ENCODE assay signal across 11 cellular contexts in the genomic region with DNA sequence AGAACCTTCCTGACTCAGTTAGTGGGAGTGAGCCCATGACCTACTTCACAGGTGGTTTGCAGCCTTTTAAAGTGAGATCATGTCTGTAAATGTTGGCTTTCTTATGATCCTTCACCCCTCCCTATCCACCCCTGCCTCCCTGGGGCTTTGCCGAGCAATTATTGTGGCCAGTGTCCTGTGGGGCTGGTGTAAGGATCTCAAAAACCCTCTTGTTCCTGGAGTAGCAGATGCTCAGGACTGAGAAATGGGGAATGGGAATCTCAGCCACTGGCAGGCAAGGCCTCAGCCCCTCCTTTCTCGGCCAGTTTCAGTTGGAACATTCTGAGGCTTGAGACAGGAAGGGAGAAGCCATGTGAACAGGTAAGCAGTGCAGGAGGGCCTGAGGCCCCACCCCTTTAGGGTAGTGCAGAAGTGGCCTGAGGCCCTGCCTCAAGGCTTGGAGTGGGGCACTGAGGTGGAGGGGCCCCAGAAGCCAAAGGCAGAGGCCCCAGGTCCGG. TPM values are rescaled to one million over a fixed set of nuclear protein-coding genes. Genes with fewer than 3 reads are reported as not detected.
DNase-seq lines count a peak whose midpoint lies in the region; ATAC-seq, FAIRE-seq and TF ChIP-seq lines count a peak whose summit lies in the region.
"Had no signal": no experiment of that assay in that cellular context is flagged by ENCODE, and none has a peak within 500 bp of the region (broad histone marks: within the 10 kb centered on the region; RNA-seq: fewer than 3 reads in every experiment).

No MANE protein-coding gene starts in this region.

- CTCF ChIA-PET in activated naive CD4-positive, alpha-beta T cell treated with anti-CD3 and anti-CD28 coated beads for 36 hours (lab: Charles Lee) = interaction anchor here (1.5 to 4.8 kb wide), 3 partner anchors 8 to 134 kb away, joined by 3 to 41 read pairs (median 14); no protein-coding TSS in a partner anchor

- intact Hi-C loops in activated naive CD4-positive, alpha-beta T cell treated with anti-CD3 and anti-CD28 coated beads for 36 hours (cut with micrococcal nuclease) = no loop called here
- intact Hi-C loops in lower lobe of right lung (cut with DNase I) = no loop called here

- DNase-seq in activated naive CD4-positive, alpha-beta T cell treated with Interleukin-2 at 50 U/mL for 16 hours = peak; percentile 19
- no peak for DNase-seq in activated naive CD4-positive, alpha-beta T cell treated with anti-CD3 and anti-CD28 coated beads for 36 hours
- peak; percentile 64 for DNase-seq in lower lobe of right lung
- DNase-seq in urothelium cell line (ENCODE audit: low spot score) = peak; percentile 88
- DNase-seq in activated T-cell treated with anti-CD3 and anti-CD28 coated beads, Interleukin-2, amount 50 U/mL, for 24 hours = no peak
- no peak for DNase-seq in T-helper 2 cell treated with Interferon-gamma antibody and Interleukin-4, amounts not matched to agents 5 μg/mL and 100 μg/mL, for 36 hours (ENCODE audit: low spot score)
- DNase-seq in NCI-H1436 treated with DMSO at 0.1 percent for 48 hours (lab: John Stamatoyannopoulos, UW) = no peak
- DNase-seq: AML-193, cerebellar nuclear complex, NCI-H1930 had no signal

- peaks cover 45% of the 10 kb centered on the region for H3K4me1 ChIP-seq in lower lobe of right lung

- no peak overlapping the region for H3K4me3 Mint-ChIP-seq in activated naive CD4-positive, alpha-beta T cell treated with anti-CD3 and anti-CD28 coated beads for 36 hours
- H3K4me3 Mint-ChIP-seq in activated T-cell treated with anti-CD3 and anti-CD28 coated beads, Interleukin-2, amount 50 U/mL, for 24 hours = no peak overlapping the region
- H3K4me3 Mint-ChIP-seq in T-helper 2 cell treated with Interferon-gamma antibody and Interleukin-4, amounts not matched to agents 5 μg/mL and 100 μg/mL, for 36 hours = no peak overlapping the region

- H3K9me3 ChIP-seq in lower lobe of right lung = no peaks in the 10 kb centered on the region

- peak; percentile 68 to 69 for ATAC-seq in lower lobe of right lung

- peak; percentile 98 for FAIRE-seq in urothelium cell line (lab: Jason Lieb, UNC)

- H3K27ac ChIP-seq in cingulate gyrus (ENCODE audit: low read depth, low read length) (peak overlapping the region; percentile 55), lower lobe of right lung (peak overlapping the region; percentile 41)

- H3K4me3 ChIP-seq in lower lobe of right lung = no peak overlapping the region

- H3K4me1 Mint-ChIP-seq in activated naive CD4-positive, alpha-beta T cell treated with anti-CD3 and anti-CD28 coated beads for 36 hours (ENCODE audit: low read depth) = peaks cover 1% of the 10 kb centered on the region
- peaks cover 38% of the 10 kb centered on the region for H3K4me1 Mint-ChIP-seq in activated T-cell treated with anti-CD3 and anti-CD28 coated beads, Interleukin-2, amount 50 U/mL, for 24 hours (ENCODE audit: low read depth)
- peaks cover 26% of the 10 kb centered on the region for H3K4me1 Mint-ChIP-seq in T-helper 2 cell treated with Interferon-gamma antibody and Interleukin-4, amounts not matched to agents 5 μg/mL and 100 μg/mL, for 36 hours (ENCODE audit: low read depth)

- H3K36me3 Mint-ChIP-seq in activated naive CD4-positive, alpha-beta T cell treated with anti-CD3 and anti-CD28 coated beads for 36 hours (ENCODE audit: low read depth) = no peaks in the 10 kb centered on the region
- H3K36me3 Mint-ChIP-seq in activated T-cell treated with anti-CD3 and anti-CD28 coated beads, Interleukin-2, amount 50 U/mL, for 24 hours (ENCODE audit: low read depth) = no peaks in the 10 kb centered on the region
- H3K36me3 Mint-ChIP-seq in T-helper 2 cell treated with Interferon-gamma antibody and Interleukin-4, amounts not matched to agents 5 μg/mL and 100 μg/mL, for 36 hours (ENCODE audit: low read depth) = no peaks in the 10 kb centered on the region

- no peak overlapping the region for H3K27ac Mint-ChIP-seq in activated naive CD4-positive, alpha-beta T cell treated with anti-CD3 and anti-CD28 coated beads for 36 hours
- no peak overlapping the region for H3K27ac Mint-ChIP-seq in activated T-cell treated with anti-CD3 and anti-CD28 coated beads, Interleukin-2, amount 50 U/mL, for 24 hours
- no peak overlapping the region for H3K27ac Mint-ChIP-seq in T-helper 2 cell treated with Interferon-gamma antibody and Interleukin-4, amounts not matched to agents 5 μg/mL and 100 μg/mL, for 36 hours

- no peak for TF ChIP-seq CTCF in lower lobe of right lung (IDR thresholded peaks at IDR 0.05)

- no peaks in the 10 kb centered on the region for H3K36me3 ChIP-seq in lower lobe of right lung

- H3K9me3 Mint-ChIP-seq in activated naive CD4-positive, alpha-beta T cell treated with anti-CD3 and anti-CD28 coated beads for 36 hours = no peaks in the 10 kb centered on the region
- H3K9me3 Mint-ChIP-seq in activated T-cell treated with anti-CD3 and anti-CD28 coated beads, Interleukin-2, amount 50 U/mL, for 24 hours = no peaks in the 10 kb centered on the region
- H3K9me3 Mint-ChIP-seq in T-helper 2 cell treated with Interferon-gamma antibody and Interleukin-4, amounts not matched to agents 5 μg/mL and 100 μg/mL, for 36 hours = no peaks in the 10 kb centered on the region

- no peaks in the 10 kb centered on the region for H3K27me3 ChIP-seq in lower lobe of right lung (ENCODE audit: low read depth)

- no peaks in the 10 kb centered on the region for H3K27me3 Mint-ChIP-seq in activated naive CD4-positive, alpha-beta T cell treated with anti-CD3 and anti-CD28 coated beads for 36 hours (ENCODE audit: low read depth)
- peaks cover 3% of the 10 kb centered on the region for H3K27me3 Mint-ChIP-seq in activated T-cell treated with anti-CD3 and anti-CD28 coated beads, Interleukin-2, amount 50 U/mL, for 24 hours
- H3K27me3 Mint-ChIP-seq in T-helper 2 cell treated with Interferon-gamma antibody and Interleukin-4, amounts not matched to agents 5 μg/mL and 100 μg/mL, for 36 hours (ENCODE audit: low read depth) = peaks cover 18% of the 10 kb centered on the region

RNA-seq across cellular contexts. Expression of gene PLEKHG3, which starts 53.8 kb away (rescaled TPM):
- total RNA-seq in activated naive CD4-positive, alpha-beta T cell treated with anti-CD3 and anti-CD28 coated beads for 36 hours = 1 to 10 TPM in 1 of 2 experiments, under 1 TPM in 1; 0.48 to 1.1 TPM
- 33.1 TPM for total RNA-seq in lower lobe of right lung

Comparison
In these comparisons a context has a peak if more than half of its experiments do, and no peak if none do; other contexts are left out.
1. DNase-seq: peak in activated naive CD4-positive, alpha-beta T cell treated with Interleukin-2 at 50 U/mL for 16 hours (single experiment), lower lobe of right lung (single experiment) and urothelium cell line (single experiment); none in activated naive CD4-positive, alpha-beta T cell treated with anti-CD3 and anti-CD28 coated beads for 36 hours (single experiment), activated T-cell treated with anti-CD3 and anti-CD28 coated beads, Interleukin-2, amount 50 U/mL, for 24 hours (single experiment), T-helper 2 cell treated with Interferon-gamma antibody and Interleukin-4, amounts not matched to agents 5 μg/mL and 100 μg/mL, for 36 hours (single experiment) and NCI-H1436 treated with DMSO at 0.1 percent for 48 hours (single experiment).
2. RNA of gene PLEKHG3, which starts 53.8 kb away (total RNA-seq): 33.1 TPM in lower lobe of right lung (single experiment); 0.48 to 1.1 TPM in activated naive CD4-positive, alpha-beta T cell treated with anti-CD3 and anti-CD28 coated beads for 36 hours; every median in the first group is over 10 times any median in the second.